In the genomic region with DNA sequence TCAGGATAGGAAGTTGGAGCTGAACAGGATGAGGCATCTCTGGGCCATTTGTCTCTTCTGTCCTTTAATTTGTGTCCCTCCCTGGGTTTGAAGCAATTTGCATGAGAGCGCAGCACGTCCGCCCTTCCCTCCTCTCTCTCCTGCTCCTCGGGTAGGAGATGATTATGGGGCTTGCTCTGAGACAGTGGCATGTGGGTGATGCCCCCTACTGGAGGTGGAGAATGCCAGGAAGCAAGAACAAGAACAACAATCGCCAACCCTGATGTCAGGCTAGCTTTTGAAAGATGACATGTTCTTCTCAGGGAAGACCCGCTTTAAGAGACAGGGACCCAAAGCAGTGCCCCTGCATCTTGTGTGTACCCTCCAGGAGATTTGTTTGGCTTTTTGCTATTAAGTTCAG, we compare ENCODE assay signal across 9 cellular contexts.
DNase-seq lines count a peak whose midpoint lies in the region; ATAC-seq, FAIRE-seq and TF ChIP-seq lines count a peak whose summit lies in the region.
"Had no signal": no experiment of that assay in that cellular context is flagged by ENCODE, and none has a peak within 500 bp of the region (broad histone marks: within the 10 kb centered on the region; RNA-seq: fewer than 3 reads in every experiment).

No MANE protein-coding gene starts in this region.

- no peak overlapping the region for H2BK5ac ChIP-seq in H1 (ENCODE audit: low read depth, low read length)

- no peak overlapping the region for H3K18ac ChIP-seq in H1 (ENCODE audit: extremely low read depth, low read length)

- H3K14ac ChIP-seq in H1 (ENCODE audit: insufficient read length): no peak overlapping the region

- H3K27me3 ChIP-seq in left ventricle myocardium inferior (ENCODE audit: low read depth) (peaks cover 1% of the 10 kb centered on the region), H1 (replicated peaks in 1 of 4; ENCODE audit: control insufficient read depth in 3 of 4, extremely low read depth in 1 of 4, insufficient read depth in 3 of 4, low read length in 3 of 4) (no peaks in the 10 kb centered on the region)

- H3K9ac ChIP-seq in H1 (replicated peaks in 1 of 4; ENCODE audit: extremely low read depth in 1 of 4, low read depth in 3 of 4, low read length in 3 of 4): no peak overlapping the region

- no peaks in the 10 kb centered on the region for H4K20me1 ChIP-seq in H1 (replicated peaks in 1 of 2; ENCODE audit: control insufficient read depth in 1 of 2, insufficient read depth in 2 of 2, low read length in 2 of 2)

- no peak overlapping the region for H4K91ac ChIP-seq in H1 (replicated peaks; ENCODE audit: insufficient read length, low read length)

- no peak overlapping the region for H2BK20ac ChIP-seq in H1 (ENCODE audit: low read length)

- peak; percentile 42 for TF ChIP-seq CTCF in left ventricle myocardium inferior (IDR thresholded peaks at IDR 0.05; ENCODE audit: borderline replicate concordance)
- TF ChIP-seq CTCF in H1 (IDR thresholded peaks at IDR 0.05; ENCODE audit: control extremely low read depth in 1 of 3, insufficient read depth in 1 of 3, low read depth in 1 of 3, low read length in 3 of 3): peak; percentile 73 to 88 (median 80)

- peak; percentile 93 for FAIRE-seq in H1 (lab: Jason Lieb, UNC)
- FAIRE-seq: GM12891 had no signal

- H3K79me2 ChIP-seq in H1 (ENCODE audit: control insufficient read depth in 1 of 2, insufficient read depth in 2 of 2, low read length in 2 of 2): no peaks in the 10 kb centered on the region

- H3K4me1 ChIP-seq in left ventricle myocardium inferior: peaks cover 13% of the 10 kb centered on the region
- no peaks in the 10 kb centered on the region for H3K4me1 ChIP-seq in H1 (replicated peaks in 1 of 4; ENCODE audit: control insufficient read depth in 3 of 4, insufficient read depth in 4 of 4, low read length in 3 of 4)

- no peak for DNase-seq in left ventricle myocardium inferior
- no peak for DNase-seq in Right ventricle myocardium superior
- peak; percentile 7 for DNase-seq in NCI-H526 treated with DMSO at 0.1 percent for 48 hours (lab: John Stamatoyannopoulos, UW)
- DNase-seq in H1 (ENCODE audit: low read depth in 1 of 2, low spot score in 2 of 2): peak; percentile 46 to 59
- no peak for DNase-seq in ureter (ENCODE audit: low spot score)
- no peak for DNase-seq in activated CD4-positive, CD25-positive, alpha-beta regulatory T cell treated with anti-CD3 and anti-CD28 coated beads, Interleukin-2, amount 50 U/mL, for 72 hours

- no peak overlapping the region for H4K8ac ChIP-seq in H1 (ENCODE audit: extremely low read depth, insufficient read depth, low read length)

- H3K4me3 ChIP-seq in left ventricle myocardium inferior (no peak overlapping the region), H1 (ENCODE audit: extremely low read depth in 1 of 4, insufficient read depth in 2 of 4, low read depth in 3 of 4, low read length in 4 of 4) (no peak overlapping the region)

- no peak overlapping the region for H3K4ac ChIP-seq in H1 (replicated peaks; ENCODE audit: insufficient read length, low read depth, low read length)

- no peaks in the 10 kb centered on the region for H3K23me2 ChIP-seq in H1 (ENCODE audit: low read depth, low read length)

- H3K79me1 ChIP-seq in H1 (ENCODE audit: low read depth, low read length): no peaks in the 10 kb centered on the region

- H4K5ac ChIP-seq in H1 (ENCODE audit: insufficient read length, low read depth, low read length): no peak overlapping the region

- no peak for TF ChIP-seq POLR2A in H1 (IDR thresholded peaks at IDR 0.05; ENCODE audit: control extremely low read depth in 1 of 2, low read depth in 2 of 2, low read length in 2 of 2)

- H3K4me2 ChIP-seq in H1 (ENCODE audit: insufficient read depth in 1 of 2, low read depth in 2 of 2, low read length in 2 of 2): no peak overlapping the region

- H3K36me3 ChIP-seq in left ventricle myocardium inferior (no peaks in the 10 kb centered on the region), H1 (ENCODE audit: control insufficient read depth in 2 of 4, insufficient read depth in 4 of 4, low read length in 3 of 4) (no peaks in the 10 kb centered on the region)

- peaks cover 6% of the 10 kb centered on the region for H3K9me3 ChIP-seq in left ventricle myocardium inferior (replicated peaks)
- no peaks in the 10 kb centered on the region for H3K9me3 ChIP-seq in H1 (ENCODE audit: insufficient read depth in 2 of 2, low read depth in 1 of 2, low read length in 1 of 2)

- H3K27ac ChIP-seq in left ventricle myocardium inferior (replicated peaks) (no peak overlapping the region), H1 (ENCODE audit: low read depth, low read length) (no peak overlapping the region)

- no peak overlapping the region for H3K56ac ChIP-seq in H1 (replicated peaks; ENCODE audit: insufficient read length, low read depth, low read length)

- TF ChIP-seq RAD21 in H1 (IDR thresholded peaks at IDR 0.05 in 1 of 2, conservative IDR thresholded peaks at IDR 0.05 in 1 of 2; ENCODE audit: low read depth in 2 of 2, low read length in 2 of 2): peak; percentile 72 to 79

- no peak overlapping the region for H2AK5ac ChIP-seq in H1 (ENCODE audit: low read depth, low read length)

- H2BK120ac ChIP-seq in H1 (replicated peaks; ENCODE audit: low read depth, low read length): no peak overlapping the region

- CTCF ChIA-PET in H1 (lab: Charles Lee; ENCODE audit: partially characterized antibody): interaction anchor here (0.9 to 3.9 kb wide), 27 partner anchors 9 to 181 kb away, joined by 3 to 26 read pairs (median 4); partner anchors contain the start of gene LOXL4

- H2BK15ac ChIP-seq in H1 (ENCODE audit: low read length): no peak overlapping the region

- WGBS in H1 (ENCODE audit: extremely low coverage in 1 of 2, insufficient coverage in 1 of 2, insufficient read length in 1 of 2, insufficient replicate concordance in 2 of 2, low coverage in 1 of 2, low lambda C conversion rate in 2 of 2, missing lambda C conversion rate in 1 of 2), 2 experiments: 26% methylated on average over 6 of the region's 6 CpGs; no CpG with 5 or more reads in 1 of the 2 experiments

- 0 out of 2 replicates have a peak overlapping the region, but pooled peaks have one; percentile 48 for H2AFZ ChIP-seq in H1 (ENCODE audit: low read length)

- no peak overlapping the region for H3K23ac ChIP-seq in H1 (ENCODE audit: insufficient read length)

- ATAC-seq in Right ventricle myocardium superior (ENCODE audit: poor library complexity) (no peak), HG02588 (IDR thresholded peaks at IDR 0.05; ENCODE audit: unreplicated experiment) (no peak), HG03571 (IDR thresholded peaks at IDR 0.05; ENCODE audit: unreplicated experiment) (no peak)

- intact Hi-C loops in left ventricle myocardium inferior (cut with micrococcal nuclease) (no loop called here), Right ventricle myocardium superior (cut with DNase I) (no loop called here)

- POLR2A ChIA-PET in H1 (lab: Charles Lee; ENCODE audit: partially characterized antibody): interaction anchor here (1.5 kb wide), 1 partner anchor 9 kb away, joined by 3 read pairs; no protein-coding TSS in a partner anchor

- no peak overlapping the region for H2BK12ac ChIP-seq in H1 (ENCODE audit: low read depth, low read length)

- no peak for TF ChIP-seq EP300 in H1 (IDR thresholded peaks at IDR 0.05; ENCODE audit: borderline replicate concordance in 1 of 2, low read depth in 2 of 2, low read length in 2 of 2)

TF ChIP-seq in H1, 55 proteins besides CTCF, POLR2A, EP300 and RAD21:
- TF ChIP-seq MAX (IDR thresholded peaks at IDR 0.05): peak; percentile 39; the same call in 1 of the 2 replicates
- peak; percentile 25; the same call in 1 of the 2 replicates for TF ChIP-seq TBP (IDR thresholded peaks at IDR 0.05; ENCODE audit: low read depth, low read length)
- TF ChIP-seq CREB1 (IDR thresholded peaks at IDR 0.05): no peak
- no peak for TF ChIP-seq PHF8 (conservative IDR thresholded peaks at IDR 0.05; ENCODE audit: low read depth, low read length)
- TF ChIP-seq SIN3A (conservative IDR thresholded peaks at IDR 0.05 in 1 of 2, IDR thresholded peaks at IDR 0.05 in 1 of 2; ENCODE audit: low read depth in 1 of 2, low read length in 2 of 2): no peak
- 0 out of 2 replicates have a peak, but pooled peaks have one; percentile 14 for TF ChIP-seq YY1 (IDR thresholded peaks at IDR 0.05; ENCODE audit: low read depth, low read length)
- TF ChIP-seq TEAD4 (IDR thresholded peaks at IDR 0.05; ENCODE audit: low read depth, low read length): 0 out of 2 replicates have a peak, but pooled peaks have one; percentile 67
- TF ChIP-seq BCL11A (IDR thresholded peaks at IDR 0.05; ENCODE audit: low read depth in 2 of 2, low read length in 2 of 2): no peak

Comparison
In these comparisons a context has a peak if more than half of its experiments do, and no peak if none do; other contexts are left out.
1. DNase-seq: peak in NCI-H526 treated with DMSO at 0.1 percent for 48 hours (single experiment) and H1 (2 of 2); none in left ventricle myocardium inferior (single experiment), Right ventricle myocardium superior (single experiment), ureter (single experiment) and activated CD4-positive, CD25-positive, alpha-beta regulatory T cell treated with anti-CD3 and anti-CD28 coated beads, Interleukin-2, amount 50 U/mL, for 72 hours (single experiment).